In the genomic region with DNA sequence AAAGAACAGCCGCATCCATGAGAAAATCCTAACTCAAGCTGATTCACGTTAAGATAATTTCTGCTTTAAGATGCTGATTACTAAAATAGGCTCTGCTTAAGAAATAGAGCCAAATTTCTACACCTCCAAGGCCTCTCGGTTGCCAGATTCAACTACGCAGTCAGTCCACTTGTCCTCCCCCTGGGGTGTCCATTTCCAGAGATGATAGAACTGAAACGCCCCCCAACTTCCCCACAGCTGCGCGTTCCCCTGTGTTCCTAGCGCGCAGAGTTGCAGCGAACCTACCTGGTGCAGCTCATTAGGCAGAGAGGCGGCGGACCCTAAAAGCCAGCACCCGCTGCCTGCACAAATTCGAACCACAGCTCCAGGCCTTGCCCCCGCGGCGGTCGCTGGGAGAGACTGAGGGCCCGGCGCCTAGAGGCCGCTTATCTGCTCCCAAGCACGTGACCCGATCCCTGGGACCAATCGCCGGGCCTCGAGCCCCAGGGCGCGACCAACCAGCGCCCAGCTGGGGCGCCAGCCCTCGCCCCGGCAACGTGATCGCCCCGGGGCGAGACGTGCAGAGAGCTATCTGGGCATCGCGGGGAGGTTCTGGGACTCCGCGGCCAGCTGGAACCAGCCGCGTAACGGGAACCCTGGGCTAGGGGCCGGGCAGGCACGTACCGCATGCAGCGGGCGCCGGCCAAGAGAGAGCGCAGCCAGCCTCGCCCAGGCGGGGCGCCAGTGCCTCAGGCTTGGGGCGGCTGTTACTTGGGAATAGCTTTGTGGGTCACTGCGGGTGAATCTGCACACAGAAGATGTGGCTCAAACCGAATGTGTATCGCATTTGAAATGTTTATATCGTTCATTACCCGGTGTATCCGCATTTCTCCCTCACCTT, we compare ENCODE assay signal across 8 cellular contexts. TPM values are rescaled to one million over a fixed set of nuclear protein-coding genes. Genes with fewer than 3 reads are reported as not detected.
DNase-seq lines count a peak whose midpoint lies in the region; ATAC-seq and TF ChIP-seq lines count a peak whose summit lies in the region.

A gene (minus strand): TSS at position 401 of the 880 bp plus-strand sequence. CDS start 102 bp downstream, at position 299.

- peak; percentile 96 for DNase-seq in AG10803 (ENCODE audit: low read depth)
- DNase-seq in GM19240 (ENCODE audit: insufficient read length, low spot score) = peak; percentile 10
- DNase-seq in RPMI8226 = peak; percentile 29
- DNase-seq in adipocyte (ENCODE audit: low read depth) = peak; percentile 99
- peak; percentile 94 for DNase-seq in Right ventricle myocardium inferior (ENCODE audit: missing footprints)
- peak; percentile 71 for DNase-seq in neuronal stem cell (ENCODE audit: low spot score)
- DNase-seq in tibial nerve (ENCODE audit: low spot score in 2 of 2) = peak; percentile 69 to 73

- intact Hi-C loops in Right ventricle myocardium inferior (cut with DNase I) = loop anchor here (1.0 to 10.0 kb wide), 3 partner anchors 26 to 218 kb away; a partner anchor contains a TSS

- peak; percentile 14 to 86 for TF ChIP-seq EP300 in tibial nerve (IDR thresholded peaks at IDR 0.05)

- H3K4me3 ChIP-seq in AG10803 (ENCODE audit: low read length) (peak within 1 kb of the TSS; percentile 80), adipocyte (ENCODE audit: low read length) (peak within 1 kb of the TSS; percentile 89), neuronal stem cell (ENCODE audit: low read length in 2 of 2) (peak within 1 kb of the TSS; percentile 50 to 75), tibial nerve (peak within 1 kb of the TSS; percentile 46 to 72 (median 58))

- H3K9me3 ChIP-seq in adipocyte (ENCODE audit: control insufficient read depth, low read length) (peaks cover 7% of the 10 kb centered on the region), neuronal stem cell (replicated peaks in 1 of 2; ENCODE audit: control insufficient read depth in 2 of 2, insufficient read depth in 1 of 2, low read depth in 1 of 2, low read length in 2 of 2) (peaks cover 0 to 1% of the 10 kb centered on the region in 2 donors), tibial nerve (no peaks in the 10 kb centered on the region)

- H3K4me2 ChIP-seq in neuronal stem cell (ENCODE audit: insufficient read depth, low read length, poor library complexity, severe bottlenecking) = peak within 1 kb of the TSS; percentile 79

- peak; percentile 58 to 78 for TF ChIP-seq POLR2A in tibial nerve (IDR thresholded peaks at IDR 0.05)

- no peak within 1 kb of the TSS for H2BK12ac ChIP-seq in neuronal stem cell (ENCODE audit: low read length)

- H2BK15ac ChIP-seq in neuronal stem cell (ENCODE audit: low read length) = peak within 1 kb of the TSS; percentile 82

- no peak within 1 kb of the TSS for H2BK5ac ChIP-seq in neuronal stem cell (ENCODE audit: low read length)

- H3K36me3 ChIP-seq in adipocyte (ENCODE audit: control insufficient read depth, insufficient read depth, low read length, severe bottlenecking) (peaks cover 31% of the 10 kb centered on the region), neuronal stem cell (replicated peaks in 1 of 2; ENCODE audit: control insufficient read depth in 2 of 2, insufficient read depth in 2 of 2, low read length in 2 of 2) (no peaks in the 10 kb centered on the region), tibial nerve (peaks cover 0 to 28% (median 0%) of the 10 kb centered on the region in 3 donors)

- peak within 1 kb of the TSS; percentile 86 for H2AFZ ChIP-seq in neuronal stem cell (ENCODE audit: low read length)

- TF ChIP-seq CTCF in AG10803 (conservative IDR thresholded peaks at IDR 0.05; ENCODE audit: low read length) (peak; percentile 47), tibial nerve (IDR thresholded peaks at IDR 0.05) (peak in 3 of 5 experiments; percentile 29 to 57 (median 30))

- peak within 1 kb of the TSS; percentile 94 for H3K18ac ChIP-seq in neuronal stem cell (ENCODE audit: low read length)

- no peaks in the 10 kb centered on the region for H3K27me3 ChIP-seq in adipocyte (replicated peaks; ENCODE audit: control insufficient read depth, insufficient read depth, low read length)
- peaks cover 0 to 4% (median 0%) of the 10 kb centered on the region in 3 experiments for H3K27me3 ChIP-seq in neuronal stem cell (ENCODE audit: control insufficient read depth in 3 of 3, insufficient read depth in 3 of 3, low read depth in 1 of 3, low read length in 3 of 3)
- H3K27me3 ChIP-seq in tibial nerve = no peaks in the 10 kb centered on the region

- peak within 1 kb of the TSS; percentile 91 for H3K14ac ChIP-seq in neuronal stem cell (ENCODE audit: low read length)

- H4K8ac ChIP-seq in neuronal stem cell (ENCODE audit: low read depth, low read length) = peak within 1 kb of the TSS; percentile 97

- ATAC-seq in HG03558 (IDR thresholded peaks at IDR 0.05; ENCODE audit: extremely low read depth, unreplicated experiment) (peak; percentile 53), Right ventricle myocardium inferior (peak; percentile 97)

- H3K27ac ChIP-seq in neuronal stem cell (replicated peaks; ENCODE audit: low read length) (no peak within 1 kb of the TSS), tibial nerve (peak within 1 kb of the TSS; percentile 13 to 85 (median 44))

- no CpG with 5 or more reads among the region's 61 CpGs for WGBS in neuronal stem cell (ENCODE audit: extremely low coverage in 2 of 2, insufficient read length in 2 of 2, insufficient replicate concordance in 1 of 2), 2 donors
- WGBS in tibial nerve, 2 donors = 1 to 5% methylated on average over 39 to 44 of the region's 61 CpGs

- H3K4me1 ChIP-seq in adipocyte (ENCODE audit: control insufficient read depth, insufficient read depth, low read length) (peaks cover 72% of the 10 kb centered on the region), neuronal stem cell (ENCODE audit: control insufficient read depth in 2 of 2, insufficient read depth in 1 of 2, low read depth in 1 of 2, low read length in 2 of 2) (peaks cover 0 to 2% of the 10 kb centered on the region in 2 donors), tibial nerve (peaks cover 0 to 21% (median 3%) of the 10 kb centered on the region in 4 donors)

- no peak within 1 kb of the TSS for H3K23ac ChIP-seq in neuronal stem cell (ENCODE audit: low read depth, low read length, poor library complexity)

- H3K9ac ChIP-seq in adipocyte (ENCODE audit: low read length) (peak within 1 kb of the TSS; percentile 89), neuronal stem cell (ENCODE audit: low read depth, low read length, poor library complexity) (peak within 1 kb of the TSS; percentile 60)

- H3K79me1 ChIP-seq in neuronal stem cell (ENCODE audit: low read depth, low read length) = no peaks in the 10 kb centered on the region

- H3K4ac ChIP-seq in neuronal stem cell (ENCODE audit: low read length) = no peak within 1 kb of the TSS

- no peak within 1 kb of the TSS for H2BK120ac ChIP-seq in neuronal stem cell (ENCODE audit: low read depth, low read length)

- no peak within 1 kb of the TSS for H2AK5ac ChIP-seq in neuronal stem cell (ENCODE audit: low read depth, low read length)

- H4K91ac ChIP-seq in neuronal stem cell (ENCODE audit: low read depth, low read length, poor library complexity) = no peak within 1 kb of the TSS

RNA-seq across cellular contexts. Expression of the gene that starts here (rescaled TPM):
- 137 TPM for total RNA-seq in Right ventricle myocardium inferior
- 3.3 TPM for polyA plus RNA-seq in neuronal stem cell (2013, experiment 1 of 2)
- 3.4 TPM for polyA plus RNA-seq in neuronal stem cell (2013, experiment 2 of 2)
- total RNA-seq in tibial nerve = 1 to 10 TPM; 3.3 to 8.7 (median 3.7) TPM

Comparison
In these comparisons a context has a peak if more than half of its experiments do, and no peak if none do; other contexts are left out.
1. RNA of the gene that starts here (total RNA-seq): 137 TPM in Right ventricle myocardium inferior (single experiment); 3.3 to 8.7 TPM in tibial nerve; every median in the first group is over 10 times any median in the second.
2. DNase-seq: peak in every context shown above with its lines; median percentile 99 in adipocyte; 96 in AG10803; 94 in Right ventricle myocardium inferior; 71 in neuronal stem cell; 71 in tibial nerve; 29 in RPMI8226; 10 in GM19240.
3. Peak in every context shown above with its lines, with median percentiles within 50 percentile points of each other: H3K4me3 ChIP-seq.